ENCODE assay signal across 1 cellular context in genomic region chr17:68598545-68598961, GRCh38.
TF ChIP-seq lines count a peak whose summit lies in the region.

No MANE protein-coding gene starts in this region.

TF ChIP-seq in HepG2, 621 proteins besides CTCF, POLR2A, EP300 and RAD21 (continued from another document and continues in another):
- no peak for TF ChIP-seq ZBED4 (CRISPR knock-in tag; IDR thresholded peaks at IDR 0.05; ENCODE audit: borderline replicate concordance)
- TF ChIP-seq TEAD3 (CRISPR knock-in tag; optimal IDR thresholded peaks at IDR 0.05; ENCODE audit: borderline replicate concordance) = peak; percentile 33
- TF ChIP-seq ZNF710 (CRISPR knock-in tag; IDR thresholded peaks at IDR 0.05; ENCODE audit: borderline replicate concordance) = no peak
- no peak for TF ChIP-seq ZNF333 (CRISPR knock-in tag; IDR thresholded peaks at IDR 0.05; ENCODE audit: borderline replicate concordance)
- TF ChIP-seq ZNF800 (CRISPR knock-in tag; IDR thresholded peaks at IDR 0.05) = no peak
- TF ChIP-seq EZH2 (conservative IDR thresholded peaks at IDR 0.05; ENCODE audit: low read depth, low read length) = no peak
- TF ChIP-seq HHEX (CRISPR knock-in tag; IDR thresholded peaks at IDR 0.05) = no peak
- no peak for TF ChIP-seq CCDC6 (CRISPR knock-in tag; IDR thresholded peaks at IDR 0.05)
- TF ChIP-seq SNAI1 (CRISPR knock-in tag; IDR thresholded peaks at IDR 0.05; ENCODE audit: borderline replicate concordance) = no peak
- no peak for TF ChIP-seq ZMYM3 (CRISPR knock-in tag; IDR thresholded peaks at IDR 0.05)
- no peak for TF ChIP-seq XBP1 (CRISPR knock-in tag; IDR thresholded peaks at IDR 0.05)
- no peak; the same call in 1 of the 2 replicates for TF ChIP-seq AHDC1 (CRISPR knock-in tag; IDR thresholded peaks at IDR 0.05; ENCODE audit: borderline replicate concordance)
- no peak for TF ChIP-seq ZNF577 (CRISPR knock-in tag; IDR thresholded peaks at IDR 0.05; ENCODE audit: borderline replicate concordance, low read depth)
- TF ChIP-seq NRL (CRISPR knock-in tag; IDR thresholded peaks at IDR 0.05; ENCODE audit: borderline replicate concordance) = no peak
- no peak for TF ChIP-seq MLLT10 (CRISPR knock-in tag; IDR thresholded peaks at IDR 0.05)
- TF ChIP-seq ZNF432 (CRISPR knock-in tag; IDR thresholded peaks at IDR 0.05; ENCODE audit: borderline replicate concordance) = no peak
- TF ChIP-seq, protein P1, sequence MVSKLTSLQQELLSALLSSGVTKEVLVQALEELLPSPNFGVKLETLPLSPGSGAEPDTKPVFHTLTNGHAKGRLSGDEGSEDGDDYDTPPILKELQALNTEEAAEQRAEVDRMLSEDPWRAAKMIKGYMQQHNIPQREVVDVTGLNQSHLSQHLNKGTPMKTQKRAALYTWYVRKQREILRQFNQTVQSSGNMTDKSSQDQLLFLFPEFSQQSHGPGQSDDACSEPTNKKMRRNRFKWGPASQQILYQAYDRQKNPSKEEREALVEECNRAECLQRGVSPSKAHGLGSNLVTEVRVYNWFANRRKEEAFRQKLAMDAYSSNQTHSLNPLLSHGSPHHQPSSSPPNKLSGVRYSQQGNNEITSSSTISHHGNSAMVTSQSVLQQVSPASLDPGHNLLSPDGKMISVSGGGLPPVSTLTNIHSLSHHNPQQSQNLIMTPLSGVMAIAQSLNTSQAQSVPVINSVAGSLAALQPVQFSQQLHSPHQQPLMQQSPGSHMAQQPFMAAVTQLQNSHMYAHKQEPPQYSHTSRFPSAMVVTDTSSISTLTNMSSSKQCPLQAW (CRISPR knock-in tag; IDR thresholded peaks at IDR 0.05) = no peak
- no peak for TF ChIP-seq ZFX (CRISPR knock-in tag; IDR thresholded peaks at IDR 0.05; ENCODE audit: low read depth)
- no peak for TF ChIP-seq SSRP1 (CRISPR knock-in tag; IDR thresholded peaks at IDR 0.05)
- TF ChIP-seq NFRKB (IDR thresholded peaks at IDR 0.05) = no peak
- TF ChIP-seq, protein P2, sequence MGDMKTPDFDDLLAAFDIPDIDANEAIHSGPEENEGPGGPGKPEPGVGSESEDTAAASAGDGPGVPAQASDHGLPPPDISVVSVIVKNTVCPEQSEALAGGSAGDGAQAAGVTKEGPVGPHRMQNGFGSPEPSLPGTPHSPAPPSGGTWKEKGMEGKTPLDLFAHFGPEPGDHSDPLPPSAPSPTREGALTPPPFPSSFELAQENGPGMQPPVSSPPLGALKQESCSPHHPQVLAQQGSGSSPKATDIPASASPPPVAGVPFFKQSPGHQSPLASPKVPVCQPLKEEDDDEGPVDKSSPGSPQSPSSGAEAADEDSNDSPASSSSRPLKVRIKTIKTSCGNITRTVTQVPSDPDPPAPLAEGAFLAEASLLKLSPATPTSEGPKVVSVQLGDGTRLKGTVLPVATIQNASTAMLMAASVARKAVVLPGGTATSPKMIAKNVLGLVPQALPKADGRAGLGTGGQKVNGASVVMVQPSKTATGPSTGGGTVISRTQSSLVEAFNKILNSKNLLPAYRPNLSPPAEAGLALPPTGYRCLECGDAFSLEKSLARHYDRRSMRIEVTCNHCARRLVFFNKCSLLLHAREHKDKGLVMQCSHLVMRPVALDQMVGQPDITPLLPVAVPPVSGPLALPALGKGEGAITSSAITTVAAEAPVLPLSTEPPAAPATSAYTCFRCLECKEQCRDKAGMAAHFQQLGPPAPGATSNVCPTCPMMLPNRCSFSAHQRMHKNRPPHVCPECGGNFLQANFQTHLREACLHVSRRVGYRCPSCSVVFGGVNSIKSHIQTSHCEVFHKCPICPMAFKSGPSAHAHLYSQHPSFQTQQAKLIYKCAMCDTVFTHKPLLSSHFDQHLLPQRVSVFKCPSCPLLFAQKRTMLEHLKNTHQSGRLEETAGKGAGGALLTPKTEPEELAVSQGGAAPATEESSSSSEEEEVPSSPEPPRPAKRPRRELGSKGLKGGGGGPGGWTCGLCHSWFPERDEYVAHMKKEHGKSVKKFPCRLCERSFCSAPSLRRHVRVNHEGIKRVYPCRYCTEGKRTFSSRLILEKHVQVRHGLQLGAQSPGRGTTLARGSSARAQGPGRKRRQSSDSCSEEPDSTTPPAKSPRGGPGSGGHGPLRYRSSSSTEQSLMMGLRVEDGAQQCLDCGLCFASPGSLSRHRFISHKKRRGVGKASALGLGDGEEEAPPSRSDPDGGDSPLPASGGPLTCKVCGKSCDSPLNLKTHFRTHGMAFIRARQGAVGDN (CRISPR knock-in tag; IDR thresholded peaks at IDR 0.05) = no peak
- no peak for TF ChIP-seq U2AF1 (optimal IDR thresholded peaks at IDR 0.05; ENCODE audit: low read depth, low read length)
- TF ChIP-seq SNAPC5 (CRISPR knock-in tag; IDR thresholded peaks at IDR 0.05; ENCODE audit: borderline replicate concordance) = no peak
- peak; percentile 46; the same call in 1 of the 2 replicates for TF ChIP-seq BCL6 (CRISPR knock-in tag; IDR thresholded peaks at IDR 0.05)
- TF ChIP-seq RBAK (CRISPR knock-in tag; IDR thresholded peaks at IDR 0.05) = no peak
- TF ChIP-seq, protein P3, sequence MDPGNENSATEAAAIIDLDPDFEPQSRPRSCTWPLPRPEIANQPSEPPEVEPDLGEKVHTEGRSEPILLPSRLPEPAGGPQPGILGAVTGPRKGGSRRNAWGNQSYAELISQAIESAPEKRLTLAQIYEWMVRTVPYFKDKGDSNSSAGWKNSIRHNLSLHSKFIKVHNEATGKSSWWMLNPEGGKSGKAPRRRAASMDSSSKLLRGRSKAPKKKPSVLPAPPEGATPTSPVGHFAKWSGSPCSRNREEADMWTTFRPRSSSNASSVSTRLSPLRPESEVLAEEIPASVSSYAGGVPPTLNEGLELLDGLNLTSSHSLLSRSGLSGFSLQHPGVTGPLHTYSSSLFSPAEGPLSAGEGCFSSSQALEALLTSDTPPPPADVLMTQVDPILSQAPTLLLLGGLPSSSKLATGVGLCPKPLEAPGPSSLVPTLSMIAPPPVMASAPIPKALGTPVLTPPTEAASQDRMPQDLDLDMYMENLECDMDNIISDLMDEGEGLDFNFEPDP (CRISPR knock-in tag; conservative IDR thresholded peaks at IDR 0.05) = no peak
- 0 out of 2 replicates have a peak, but pooled peaks have one; percentile 5 for TF ChIP-seq SALL1 (CRISPR knock-in tag; IDR thresholded peaks at IDR 0.05)
- peak; percentile 45; the same call in 1 of the 2 replicates for TF ChIP-seq CREM (IDR thresholded peaks at IDR 0.05)
- no peak for TF ChIP-seq CREM (CRISPR knock-in tag; IDR thresholded peaks at IDR 0.05)
- TF ChIP-seq SIN3A (IDR thresholded peaks at IDR 0.05; ENCODE audit: borderline replicate concordance, low read depth, low read length) = 0 out of 2 replicates have a peak, but pooled peaks have one; percentile 45
- no peak for TF ChIP-seq ATF7 (IDR thresholded peaks at IDR 0.05)
- no peak for TF ChIP-seq ATF7 (CRISPR knock-in tag; IDR thresholded peaks at IDR 0.05)
- TF ChIP-seq ADNP (CRISPR knock-in tag; IDR thresholded peaks at IDR 0.05) = no peak
- TF ChIP-seq ZNF773 (CRISPR knock-in tag; IDR thresholded peaks at IDR 0.05; ENCODE audit: borderline replicate concordance) = no peak
- no peak for TF ChIP-seq ZZZ3 (CRISPR knock-in tag; IDR thresholded peaks at IDR 0.05; ENCODE audit: borderline replicate concordance)
- TF ChIP-seq, protein P4, sequence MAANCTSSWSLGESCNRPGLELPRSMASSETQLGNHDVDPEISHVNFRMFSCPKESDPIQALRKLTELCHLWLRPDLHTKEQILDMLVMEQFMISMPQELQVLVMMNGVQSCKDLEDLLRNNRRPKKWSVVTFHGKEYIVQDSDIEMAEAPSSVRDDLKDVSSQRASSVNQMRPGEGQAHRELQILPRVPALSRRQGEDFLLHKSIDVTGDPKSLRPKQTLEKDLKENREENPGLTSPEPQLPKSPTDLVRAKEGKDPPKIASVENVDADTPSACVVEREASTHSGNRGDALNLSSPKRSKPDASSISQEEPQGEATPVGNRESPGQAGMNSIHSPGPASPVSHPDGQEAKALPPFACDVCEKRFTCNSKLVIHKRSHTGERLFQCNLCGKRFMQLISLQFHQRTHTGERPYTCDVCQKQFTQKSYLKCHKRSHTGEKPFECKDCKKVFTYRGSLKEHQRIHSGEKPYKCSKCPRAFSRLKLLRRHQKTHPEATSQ (CRISPR knock-in tag; IDR thresholded peaks at IDR 0.05; ENCODE audit: borderline replicate concordance) = peak; percentile 46; the same call in 1 of the 2 replicates
- TF ChIP-seq KLF12 (CRISPR knock-in tag; IDR thresholded peaks at IDR 0.05; ENCODE audit: borderline replicate concordance) = no peak; the same call in 1 of the 2 replicates
